Comparison of ENCODE assay signal across 35 cellular contexts in the genomic region with DNA sequence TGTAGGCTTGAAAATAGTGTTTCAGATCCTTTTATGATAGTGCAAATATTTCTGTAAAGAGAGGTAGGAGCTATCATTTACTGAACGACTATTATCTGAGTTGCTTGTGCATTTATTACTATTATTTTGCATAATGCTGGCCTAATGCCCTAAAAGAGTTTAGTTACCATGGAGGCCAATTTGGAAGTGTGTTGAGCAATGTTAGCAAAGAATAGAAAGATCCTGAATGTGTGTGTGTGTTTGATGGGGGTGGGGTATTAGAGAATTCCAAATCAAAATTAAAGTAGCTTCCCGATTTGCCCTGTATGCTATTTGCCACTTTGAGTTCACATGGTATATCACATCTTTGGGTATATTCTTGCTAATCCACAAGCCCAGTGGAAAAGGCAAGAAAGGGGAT. TPM values are rescaled to one million over a fixed set of nuclear protein-coding genes. Genes with fewer than 3 reads are reported as not detected.
"Had no signal": no experiment of that assay in that cellular context is flagged by ENCODE, and none has a peak within 500 bp of the region (broad histone marks: within the 10 kb centered on the region; RNA-seq: fewer than 3 reads in every experiment).

No MANE protein-coding gene starts in this region.

- H3K4me1 Mint-ChIP-seq: activated CD4-positive, alpha-beta memory T cell treated with anti-CD3 and anti-CD28 coated beads, Interleukin-2, amount 10 ng/mL, durations not matched to agents 7 days and 5 days; activated CD8-positive, alpha-beta memory T cell treated with anti-CD3 and anti-CD28 coated beads, Interleukin-2, amount 10 ng/mL, durations not matched to agents 7 days and 5 days; activated T-helper 17 cell treated with anti-CD3 and anti-CD28 coated beads, Interleukin-2, amount 50 U/mL, for 72 hours; IgD-negative memory B cell had no signal

- H3K4me3 Mint-ChIP-seq: activated CD4-positive, alpha-beta memory T cell treated with anti-CD3 and anti-CD28 coated beads, Interleukin-2, amount 10 ng/mL, durations not matched to agents 7 days and 5 days; activated CD8-positive, alpha-beta memory T cell treated with anti-CD3 and anti-CD28 coated beads, Interleukin-2, amount 10 ng/mL, durations not matched to agents 7 days and 5 days; activated T-helper 17 cell treated with anti-CD3 and anti-CD28 coated beads, Interleukin-2, amount 50 U/mL, for 72 hours; brain; IgD-negative memory B cell had no signal

- H3K27me3 Mint-ChIP-seq: activated CD4-positive, alpha-beta memory T cell treated with anti-CD3 and anti-CD28 coated beads, Interleukin-2, amount 10 ng/mL, durations not matched to agents 7 days and 5 days; activated CD8-positive, alpha-beta memory T cell treated with anti-CD3 and anti-CD28 coated beads, Interleukin-2, amount 10 ng/mL, durations not matched to agents 7 days and 5 days; brain; IgD-negative memory B cell had no signal

- DNase-seq: activated CD4-positive, alpha-beta memory T cell treated with anti-CD3 and anti-CD28 coated beads, Interleukin-2, amount 10 ng/mL, durations not matched to agents 7 days and 5 days; activated CD4-positive, alpha-beta T cell treated with anti-CD3 and anti-CD28 coated beads for 1 hour; activated CD4-positive, alpha-beta T cell treated with anti-CD3 and anti-CD28 coated beads for 48 hours; activated CD4-positive, CD25-positive, alpha-beta regulatory T cell; activated CD8-positive, alpha-beta memory T cell treated with anti-CD3 and anti-CD28 coated beads for 24 hours; activated CD8-positive, alpha-beta memory T cell treated with anti-CD3 and anti-CD28 coated beads, Interleukin-2, amount 10 ng/mL, durations not matched to agents 7 days and 5 days; activated CD8-positive, alpha-beta memory T cell treated with anti-CD3 and anti-CD28 coated beads, Interleukin-2, amount 50 U/mL, for 48 hours; activated effector memory CD4-positive, alpha-beta T cell treated with anti-CD3 and anti-CD28 coated beads, Interleukin-2, amount 50 U/mL, for 16 hours; activated naive CD4-positive, alpha-beta T cell treated with Interleukin-2 at 50 U/mL for 16 hours; activated T-cell treated with anti-CD3 and anti-CD28 coated beads, Interleukin-2, amount 50 U/mL, for 48 hours; anterior cingulate cortex; Karpas-422; KBM-7; NCI-H1105 treated with DMSO at 0.1 percent for 48 hours; NCI-H1436 treated with DMSO at 0.1 percent for 48 hours; NCI-H1694 treated with DMSO at 0.1 percent for 48 hours; NCI-H2029; NCI-H345; NCI-H526; NCI-H748 treated with DMSO at 0.1 percent for 48 hours; NK-92 treated with Interleukin-12 subunit alpha and Interleukin-12 subunit beta, amount 100 ng/mL, for 24 hours; PC-9; Right ventricle myocardium superior; SW 1271; T-helper 1 cell; T-helper 2 cell; T-helper 9 cell had no signal

- H3K4me3 ChIP-seq: PC-9 had no signal

- H3K36me3 Mint-ChIP-seq: activated CD8-positive, alpha-beta memory T cell treated with anti-CD3 and anti-CD28 coated beads, Interleukin-2, amount 10 ng/mL, durations not matched to agents 7 days and 5 days; activated naive CD4-positive, alpha-beta T cell treated with anti-CD3 and anti-CD28 coated beads, Interleukin-2, amount 50 U/mL, for 72 hours; brain; IgD-negative memory B cell had no signal

- H3K9me3 Mint-ChIP-seq: activated CD4-positive, alpha-beta memory T cell treated with anti-CD3 and anti-CD28 coated beads, Interleukin-2, amount 10 ng/mL, durations not matched to agents 7 days and 5 days; activated naive CD4-positive, alpha-beta T cell treated with anti-CD3 and anti-CD28 coated beads, Interleukin-2, amount 50 U/mL, for 72 hours; activated T-helper 17 cell treated with anti-CD3 and anti-CD28 coated beads, Interleukin-2, amount 50 U/mL, for 72 hours; brain; IgD-negative memory B cell had no signal

- H3K27ac Mint-ChIP-seq: activated CD4-positive, alpha-beta memory T cell treated with anti-CD3 and anti-CD28 coated beads, Interleukin-2, amount 10 ng/mL, durations not matched to agents 7 days and 5 days; activated CD8-positive, alpha-beta memory T cell treated with anti-CD3 and anti-CD28 coated beads, Interleukin-2, amount 10 ng/mL, durations not matched to agents 7 days and 5 days; activated naive CD4-positive, alpha-beta T cell treated with anti-CD3 and anti-CD28 coated beads, Interleukin-2, amount 50 U/mL, for 72 hours; activated T-helper 17 cell treated with anti-CD3 and anti-CD28 coated beads, Interleukin-2, amount 50 U/mL, for 72 hours; brain; IgD-negative memory B cell had no signal

- H3K27ac ChIP-seq: PC-9, VCaP had no signal

- ATAC-seq: activated CD8-positive, alpha-beta memory T cell treated with anti-CD3 and anti-CD28 coated beads, Interleukin-2, amount 10 ng/mL, durations not matched to agents 7 days and 5 days; activated naive CD4-positive, alpha-beta T cell treated with anti-CD3 and anti-CD28 coated beads, Interleukin-2, amount 50 U/mL, for 72 hours; activated T-helper 17 cell treated with anti-CD3 and anti-CD28 coated beads, Interleukin-2, amount 50 U/mL, for 72 hours had no signal

RNA-seq across cellular contexts. Expression of a gene that starts 45.5 kb away (rescaled TPM):
- total RNA-seq: activated CD4-positive, alpha-beta memory T cell treated with anti-CD3 and anti-CD28 coated beads, Interleukin-2, amount 10 ng/mL, durations not matched to agents 7 days and 5 days; activated CD8-positive, alpha-beta memory T cell treated with anti-CD3 and anti-CD28 coated beads, Interleukin-2, amount 10 ng/mL, durations not matched to agents 7 days and 5 days; activated naive CD4-positive, alpha-beta T cell treated with anti-CD3 and anti-CD28 coated beads, Interleukin-2, amount 50 U/mL, for 72 hours; activated T-helper 17 cell treated with anti-CD3 and anti-CD28 coated beads, Interleukin-2, amount 50 U/mL, for 72 hours; bronchial epithelial cell; MCF 10A; NCI-H460; PC-9; Right ventricle myocardium superior had no signal
